ENCODE assay signal across 8 cellular contexts in the genomic region with DNA sequence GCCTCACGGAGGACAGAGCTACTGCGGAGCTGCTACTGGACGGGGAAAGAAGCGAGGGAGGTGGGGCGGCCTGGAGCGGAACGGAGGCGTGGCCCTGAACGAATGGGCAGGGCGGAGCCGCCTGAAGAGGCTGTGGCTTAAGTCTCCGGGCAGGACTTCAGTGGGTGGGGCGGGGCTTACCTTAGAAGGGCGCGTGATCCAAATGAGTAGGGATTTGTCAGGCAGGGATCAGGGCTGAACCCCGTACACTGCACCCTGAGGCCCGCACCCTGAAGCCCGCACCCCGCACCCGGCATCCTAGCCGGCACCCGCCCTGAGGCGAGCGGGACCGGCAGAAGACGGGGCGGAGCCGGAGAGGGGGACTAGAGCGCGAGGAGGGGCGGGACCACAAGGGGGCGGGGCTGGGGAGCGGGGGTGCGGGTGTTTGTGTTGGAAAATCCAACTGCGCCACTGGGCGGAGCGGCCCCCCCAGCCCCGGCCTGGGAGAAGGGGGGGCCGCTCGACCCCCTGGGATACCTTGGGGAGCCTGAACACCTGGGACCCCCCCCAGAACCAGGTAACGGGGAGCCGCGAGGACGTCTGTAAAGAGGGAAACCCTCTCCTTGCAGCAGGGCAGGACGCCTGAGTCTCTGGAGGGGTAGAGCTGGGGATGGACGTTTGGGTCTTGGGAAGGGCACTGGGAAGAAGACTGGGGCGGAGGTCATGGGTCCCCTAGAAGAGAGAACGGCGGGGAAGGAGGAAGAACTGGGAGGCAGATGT. TPM values are rescaled to one million over a fixed set of nuclear protein-coding genes. Genes with fewer than 3 reads are reported as not detected.
DNase-seq lines count a peak whose midpoint lies in the region; ATAC-seq and TF ChIP-seq lines count a peak whose summit lies in the region.

A gene with protein sequence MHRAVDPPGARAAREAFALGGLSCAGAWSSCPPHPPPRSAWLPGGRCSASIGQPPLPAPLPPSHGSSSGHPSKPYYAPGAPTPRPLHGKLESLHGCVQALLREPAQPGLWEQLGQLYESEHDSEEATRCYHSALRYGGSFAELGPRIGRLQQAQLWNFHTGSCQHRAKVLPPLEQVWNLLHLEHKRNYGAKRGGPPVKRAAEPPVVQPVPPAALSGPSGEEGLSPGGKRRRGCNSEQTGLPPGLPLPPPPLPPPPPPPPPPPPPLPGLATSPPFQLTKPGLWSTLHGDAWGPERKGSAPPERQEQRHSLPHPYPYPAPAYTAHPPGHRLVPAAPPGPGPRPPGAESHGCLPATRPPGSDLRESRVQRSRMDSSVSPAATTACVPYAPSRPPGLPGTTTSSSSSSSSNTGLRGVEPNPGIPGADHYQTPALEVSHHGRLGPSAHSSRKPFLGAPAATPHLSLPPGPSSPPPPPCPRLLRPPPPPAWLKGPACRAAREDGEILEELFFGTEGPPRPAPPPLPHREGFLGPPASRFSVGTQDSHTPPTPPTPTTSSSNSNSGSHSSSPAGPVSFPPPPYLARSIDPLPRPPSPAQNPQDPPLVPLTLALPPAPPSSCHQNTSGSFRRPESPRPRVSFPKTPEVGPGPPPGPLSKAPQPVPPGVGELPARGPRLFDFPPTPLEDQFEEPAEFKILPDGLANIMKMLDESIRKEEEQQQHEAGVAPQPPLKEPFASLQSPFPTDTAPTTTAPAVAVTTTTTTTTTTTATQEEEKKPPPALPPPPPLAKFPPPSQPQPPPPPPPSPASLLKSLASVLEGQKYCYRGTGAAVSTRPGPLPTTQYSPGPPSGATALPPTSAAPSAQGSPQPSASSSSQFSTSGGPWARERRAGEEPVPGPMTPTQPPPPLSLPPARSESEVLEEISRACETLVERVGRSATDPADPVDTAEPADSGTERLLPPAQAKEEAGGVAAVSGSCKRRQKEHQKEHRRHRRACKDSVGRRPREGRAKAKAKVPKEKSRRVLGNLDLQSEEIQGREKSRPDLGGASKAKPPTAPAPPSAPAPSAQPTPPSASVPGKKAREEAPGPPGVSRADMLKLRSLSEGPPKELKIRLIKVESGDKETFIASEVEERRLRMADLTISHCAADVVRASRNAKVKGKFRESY (N-terminal part only) (plus strand): TSS at position 423 of the 759 bp plus-strand sequence. CDS start 11,338 bp downstream, outside the sequence.

- TF ChIP-seq CTCF in CD14-positive monocyte (IDR thresholded peaks at IDR 0.05) (no peak), PC-9 (conservative IDR thresholded peaks at IDR 0.05) (no peak), epithelial cell of esophagus (IDR thresholded peaks at IDR 0.05; ENCODE audit: insufficient read depth, low read depth, low read length, missing control alignments) (no peak)

- no peaks in the 10 kb centered on the region for H3K9me2 ChIP-seq in PC-9 (ENCODE audit: insufficient read depth)

- H3K36me3 ChIP-seq in HUES6 (ENCODE audit: control insufficient read depth, insufficient read depth, low read length) (no peaks in the 10 kb centered on the region), PC-9 (ENCODE audit: low read depth) (no peaks in the 10 kb centered on the region)

- H3K27ac Mint-ChIP-seq in CD14-positive monocyte, result peak within 1 kb of the TSS; percentile 97 to 100 (median 98)

- H3K79me2 ChIP-seq in PC-9 (ENCODE audit: low read depth), result no peaks in the 10 kb centered on the region

- H3K9me3 Mint-ChIP-seq in CD14-positive monocyte, result peaks cover 0 to 2% (median 0%) of the 10 kb centered on the region in 7 donors

- intact Hi-C loops in CD14-positive monocyte (cut with micrococcal nuclease) (loop anchor here (1.0 to 10.0 kb wide), 4 partner anchors 10 to 321 kb away; partner anchors contain the start of genes NAA38 (in 1 of the 2) and PER1 (in 1 of the 2)), PC-9 (cut with micrococcal nuclease; ENCODE audit: unreplicated experiment) (no loop called here)

- POLR2A ChIA-PET in PC-9 (lab: Charles Lee; ENCODE audit: unreplicated experiment), result interaction anchor here (0.5 to 0.7 kb wide), 3 partner anchors 66 to 1843 kb away, joined by 3 to 31 read pairs (median 8); no protein-coding TSS in a partner anchor

- peak; percentile 30 for ATAC-seq in GM19468 (IDR thresholded peaks at IDR 0.05; ENCODE audit: extremely low read depth, unreplicated experiment)

- H3K9me3 ChIP-seq in HUES6 (ENCODE audit: control insufficient read depth, insufficient read depth, low read depth, low read length) (no peaks in the 10 kb centered on the region), PC-9 (ENCODE audit: insufficient read depth, low read depth) (no peaks in the 10 kb centered on the region)

- H3K27me3 Mint-ChIP-seq in CD14-positive monocyte (ENCODE audit: low read depth in 3 of 3), result peaks cover 10 to 12% (median 11%) of the 10 kb centered on the region in 3 donors

- peak within 1 kb of the TSS; percentile 91 to 92 for H3K4me3 Mint-ChIP-seq in CD14-positive monocyte

- peaks cover 13% of the 10 kb centered on the region; the same call in 1 of the 2 replicates for H3F3A ChIP-seq in PC-9 (ENCODE audit: insufficient read depth, low read depth)

- H3K4me1 ChIP-seq in HUES6 (ENCODE audit: control insufficient read depth, insufficient read depth, low read length) (peaks cover 21% of the 10 kb centered on the region), PC-9 (replicated peaks; ENCODE audit: insufficient read depth) (peaks cover 15% of the 10 kb centered on the region)

- no TSS peak for BruUV-seq in PC-9 (replicated peaks; lab: Mats Ljungman, UMichigan)

- H2AFZ ChIP-seq in PC-9, result peak within 1 kb of the TSS; percentile 73

- H3K4me1 Mint-ChIP-seq in CD14-positive monocyte, result peaks cover 36% of the 10 kb centered on the region

- H3K36me3 Mint-ChIP-seq in CD14-positive monocyte, result no peaks in the 10 kb centered on the region

- H3K27me3 ChIP-seq in HUES6 (ENCODE audit: control insufficient read depth, insufficient read depth, low read length) (peaks cover 43% of the 10 kb centered on the region), PC-9 (ENCODE audit: insufficient read depth, low read depth) (no peaks in the 10 kb centered on the region)

- CTCF ChIA-PET in PC-9 (lab: Charles Lee), result interaction anchor here (0.7 kb wide), 2 partner anchors 116 to 524 kb away, joined by 3 to 32 read pairs; no protein-coding TSS in a partner anchor

- H3K4me3 ChIP-seq in HUES6 (ENCODE audit: low read depth, low read length) (peak within 1 kb of the TSS; percentile 69), PC-9 (peak within 1 kb of the TSS; percentile 82), epithelial cell of esophagus (ENCODE audit: low read length) (peak within 1 kb of the TSS; percentile 90)

- H3K4me2 ChIP-seq in PC-9, result peak within 1 kb of the TSS; percentile 88

- H3K9ac ChIP-seq in HUES6 (ENCODE audit: low read length), result peak within 1 kb of the TSS; percentile 69

- no peaks in the 10 kb centered on the region for H4K20me1 ChIP-seq in PC-9 (ENCODE audit: insufficient read depth)

- peak within 1 kb of the TSS; percentile 35; the same call in 1 of the 2 replicates for H3K27ac ChIP-seq in HUES6 (ENCODE audit: low read depth, low read length)
- H3K27ac ChIP-seq in PC-9, result 0 out of 2 replicates have a peak within 1 kb of the TSS, but pooled peaks have one; percentile 23

- DNase-seq in CD14-positive monocyte (ENCODE audit: low spot score), result peak; percentile 96
- DNase-seq in PC-9, result peak; percentile 71 to 94
- peak; percentile 90 for DNase-seq in activated T-cell treated with anti-CD3 and anti-CD28 coated beads, Interleukin-2, amount 50 U/mL, for 1 hour
- DNase-seq in epithelial cell of esophagus (ENCODE audit: low read depth), result peak; percentile 96
- DNase-seq in middle frontal gyrus (ENCODE audit: extremely low spot score, low spot score), result peak; percentile 72
- peak; percentile 80 to 81 for DNase-seq in stimulated activated CD8-positive, alpha-beta memory T cell treated with anti-CD3 and anti-CD28 coated beads, Interleukin-15, amount 100 ng/mL, for 48 hours (ENCODE audit: low read depth in 2 of 2)

RNA-seq across cellular contexts. Expression of the gene that starts here (rescaled TPM):
- polyA plus RNA-seq in CD14-positive monocyte, result under 1 TPM; 0.37 to 0.44 TPM
- total RNA-seq in PC-9 (2021), result 41.3 and 41.8 TPM in 2 replicates

Comparison
In these comparisons a context has a peak if more than half of its experiments do, and no peak if none do; other contexts are left out.
1. Peak in every context shown above with its lines: DNase-seq, ATAC-seq, H3K4me3 ChIP-seq and H3K27ac ChIP-seq.
2. Peak in DNase-seq in CD14-positive monocyte; RNA of the gene not detected or under 1 TPM.